11 cellular contexts compared by ENCODE assay signal in the genomic region with DNA sequence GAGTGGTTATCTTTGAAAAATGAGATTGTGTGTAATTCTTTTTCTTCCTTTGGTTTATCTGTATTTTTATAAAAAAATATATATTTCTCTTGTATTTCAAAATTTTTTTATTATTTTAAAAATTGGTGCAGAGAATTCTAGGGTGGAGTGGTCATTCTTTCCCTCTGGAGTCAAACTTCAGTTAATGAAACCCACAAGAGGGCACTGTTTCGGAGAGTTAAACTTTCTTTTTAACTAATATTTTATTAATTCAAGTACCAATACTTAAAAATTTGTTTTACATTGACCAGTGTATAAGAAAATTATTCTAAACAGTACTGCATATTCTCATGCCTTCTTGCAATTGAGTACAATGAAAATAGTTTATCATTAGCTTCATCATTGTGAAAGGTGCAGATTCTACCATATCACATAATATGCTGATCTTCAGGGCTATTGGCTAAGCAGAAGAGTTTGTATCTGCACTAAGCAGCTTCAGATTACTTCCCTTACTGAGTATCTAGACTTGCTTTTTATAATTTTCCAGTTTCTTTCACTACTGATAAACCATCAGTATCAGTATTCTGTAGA. TPM values are rescaled to one million over a fixed set of nuclear protein-coding genes. Genes with fewer than 3 reads are reported as not detected.
DNase-seq lines count a peak whose midpoint lies in the region; ATAC-seq and TF ChIP-seq lines count a peak whose summit lies in the region.
"Had no signal": no experiment of that assay in that cellular context is flagged by ENCODE, and none has a peak within 500 bp of the region (broad histone marks: within the 10 kb centered on the region; RNA-seq: fewer than 3 reads in every experiment).

No MANE protein-coding gene starts in this region.

- no peaks in the 10 kb centered on the region for H3K36me3 Mint-ChIP-seq in progenitor cell of endocrine pancreas (ENCODE audit: insufficient read depth)
- H3K36me3 Mint-ChIP-seq in activated CD4-positive, alpha-beta T cell treated with anti-CD3 and anti-CD28 coated beads for 36 hours (ENCODE audit: low read depth): no peaks in the 10 kb centered on the region

- POLR2A ChIA-PET in activated CD4-positive, alpha-beta T cell treated with anti-CD3 and anti-CD28 coated beads for 36 hours (lab: Charles Lee): no interaction called here

- H3K27ac ChIP-seq in RWPE2 (ENCODE audit: poor library complexity, severe bottlenecking): no peak overlapping the region
- H3K27ac ChIP-seq in fibroblast of lung (ENCODE audit: insufficient read depth, low read length): no peak overlapping the region

- H3K27me3 ChIP-seq in GM06990 (replicated peaks; ENCODE audit: control insufficient read depth, insufficient read depth, low read length) (no peaks in the 10 kb centered on the region), RWPE2 (ENCODE audit: insufficient read depth, poor library complexity, severe bottlenecking) (no peaks in the 10 kb centered on the region), fibroblast of lung (ENCODE audit: control insufficient read depth, insufficient read depth, low read length) (no peaks in the 10 kb centered on the region)

- H3K9me3 Mint-ChIP-seq in progenitor cell of endocrine pancreas (ENCODE audit: low read depth): peaks cover 3% of the 10 kb centered on the region
- no peaks in the 10 kb centered on the region for H3K9me3 Mint-ChIP-seq in activated CD4-positive, alpha-beta T cell treated with anti-CD3 and anti-CD28 coated beads for 36 hours (ENCODE audit: low read depth)
- H3K9me3 Mint-ChIP-seq: dendritic cell treated with granulocyte-macrophage colony-stimulating factor and Interleukin-4, amounts not matched to agents 40 ng/mL and 50 ng/mL, for 4 days had no signal

- no peaks in the 10 kb centered on the region for H4K20me1 ChIP-seq in fibroblast of lung (ENCODE audit: control insufficient read depth, extremely low read depth, insufficient read depth, low read length)

- H3K27ac Mint-ChIP-seq in progenitor cell of endocrine pancreas: no peak overlapping the region
- H3K27ac Mint-ChIP-seq in activated CD4-positive, alpha-beta T cell treated with anti-CD3 and anti-CD28 coated beads for 36 hours: no peak overlapping the region
- H3K27ac Mint-ChIP-seq: dendritic cell treated with granulocyte-macrophage colony-stimulating factor and Interleukin-4, amounts not matched to agents 40 ng/mL and 50 ng/mL, for 4 days had no signal

- intact Hi-C loops in activated CD4-positive, alpha-beta T cell treated with anti-CD3 and anti-CD28 coated beads for 36 hours (cut with DNase I, micrococcal nuclease): no loop called here

- TF ChIP-seq CTCF in GM06990 (IDR thresholded peaks at IDR 0.05; ENCODE audit: insufficient read depth, low read length, poor library complexity, severe bottlenecking) (peak; percentile 26), RWPE2 (IDR thresholded peaks at IDR 0.05; ENCODE audit: poor library complexity, severe bottlenecking) (peak; percentile 80), fibroblast of lung (conservative IDR thresholded peaks at IDR 0.05 in 1 of 2, IDR thresholded peaks at IDR 0.05 in 1 of 2; ENCODE audit: low read depth in 1 of 2, low read length in 2 of 2) (peak; percentile 27 to 51), progenitor cell of endocrine pancreas (IDR thresholded peaks at IDR 0.05; ENCODE audit: unreplicated experiment) (peak; percentile 55)

- no peaks in the 10 kb centered on the region for H3K27me3 Mint-ChIP-seq in progenitor cell of endocrine pancreas
- H3K27me3 Mint-ChIP-seq in activated CD4-positive, alpha-beta T cell treated with anti-CD3 and anti-CD28 coated beads for 36 hours: no peaks in the 10 kb centered on the region
- H3K27me3 Mint-ChIP-seq: dendritic cell treated with granulocyte-macrophage colony-stimulating factor and Interleukin-4, amounts not matched to agents 40 ng/mL and 50 ng/mL, for 4 days had no signal

- H3K36me3 ChIP-seq in GM06990 (ENCODE audit: control insufficient read depth, insufficient read depth, low read length): no peaks in the 10 kb centered on the region
- H3K36me3 ChIP-seq in RWPE2 (ENCODE audit: low read depth): no peaks in the 10 kb centered on the region
- no peaks in the 10 kb centered on the region for H3K36me3 ChIP-seq in fibroblast of lung (ENCODE audit: control insufficient read depth, insufficient read depth, low read length)

- no peaks in the 10 kb centered on the region for H3K79me2 ChIP-seq in fibroblast of lung (ENCODE audit: control insufficient read depth, insufficient read depth, low read length)

- peaks cover 8% of the 10 kb centered on the region for H3K4me1 Mint-ChIP-seq in progenitor cell of endocrine pancreas (ENCODE audit: low read depth)
- peaks cover 3% of the 10 kb centered on the region for H3K4me1 Mint-ChIP-seq in activated CD4-positive, alpha-beta T cell treated with anti-CD3 and anti-CD28 coated beads for 36 hours

- no peak for ATAC-seq in RWPE2 (ENCODE audit: low read depth)
- ATAC-seq in activated CD4-positive, alpha-beta T cell treated with anti-CD3 and anti-CD28 coated beads for 36 hours: no peak
- no peak for ATAC-seq in HG03520 (IDR thresholded peaks at IDR 0.05; ENCODE audit: unreplicated experiment)

- H3K4me2 ChIP-seq in fibroblast of lung (ENCODE audit: extremely low read depth, insufficient read depth, low read length): no peak overlapping the region

- DNase-seq in GM06990 (ENCODE audit: extremely low read depth, insufficient read length): no peak
- DNase-seq in RWPE2 (ENCODE audit: low spot score): no peak
- peak in 1 of 2 donors; percentile 70 for DNase-seq in fibroblast of lung (ENCODE audit: low read depth in 2 of 2)
- no peak for DNase-seq in progenitor cell of endocrine pancreas (ENCODE audit: low spot score, unreplicated experiment)
- no peak for DNase-seq in foreskin melanocyte
- no peak for DNase-seq in NCI-H2171 (lab: John Stamatoyannopoulos, UW)
- DNase-seq in activated CD4-positive, alpha-beta T cell treated with anti-CD3 and anti-CD28 coated beads for 36 hours: no peak
- DNase-seq: activated CD8-positive, alpha-beta memory T cell treated with anti-CD3 and anti-CD28 coated beads, Interleukin-2, amount 50 U/mL, for 4 hours; mammary epithelial cell had no signal

- no peak overlapping the region for H3K9ac ChIP-seq in fibroblast of lung (ENCODE audit: insufficient read depth, low read length)

- H3K4me3 ChIP-seq in GM06990 (replicated peaks; ENCODE audit: low read depth, low read length) (no peak overlapping the region), RWPE2 (ENCODE audit: severe bottlenecking) (no peak overlapping the region), fibroblast of lung (replicated peaks in 1 of 4; ENCODE audit: control extremely low read depth in 1 of 4, insufficient read depth in 1 of 4, low read depth in 3 of 4, low read length in 4 of 4) (no peak overlapping the region)

- no peak overlapping the region for H3K4me3 Mint-ChIP-seq in progenitor cell of endocrine pancreas (ENCODE audit: low read depth)
- no peak overlapping the region for H3K4me3 Mint-ChIP-seq in activated CD4-positive, alpha-beta T cell treated with anti-CD3 and anti-CD28 coated beads for 36 hours
- H3K4me3 Mint-ChIP-seq: dendritic cell treated with granulocyte-macrophage colony-stimulating factor and Interleukin-4, amounts not matched to agents 40 ng/mL and 50 ng/mL, for 4 days had no signal

- H3K9me3 ChIP-seq in RWPE2 (ENCODE audit: severe bottlenecking) (no peaks in the 10 kb centered on the region), fibroblast of lung (ENCODE audit: control insufficient read depth, insufficient read depth, low read depth, low read length) (no peaks in the 10 kb centered on the region)

- H3K4me1 ChIP-seq in RWPE2 (ENCODE audit: insufficient read depth, poor library complexity, severe bottlenecking) (peaks cover 13% of the 10 kb centered on the region), fibroblast of lung (ENCODE audit: control insufficient read depth, extremely low read depth, insufficient read depth, low read length) (peaks cover 25% of the 10 kb centered on the region)

- CTCF ChIA-PET in activated CD4-positive, alpha-beta T cell treated with anti-CD3 and anti-CD28 coated beads for 36 hours (lab: Charles Lee): no interaction called here

- H2AFZ ChIP-seq in fibroblast of lung (ENCODE audit: low read length): no peak overlapping the region

RNA-seq across cellular contexts. Expression of a gene that starts 50.1 kb away (rescaled TPM):
- total RNA-seq in fibroblast of lung: 32.4 and 38.1 TPM in 2 replicates
- polyA plus RNA-seq in fibroblast of lung: 17.8 and 21.6 TPM in 2 replicates
- polyA plus RNA-seq in fibroblast of lung (2012): 23.7 and 27.9 TPM in 2 replicates
- polyA minus RNA-seq in fibroblast of lung (ENCODE audit: low replicate concordance): 29.4 and 34.9 TPM in 2 replicates
- total RNA-seq in progenitor cell of endocrine pancreas: 15.9 and 16.5 TPM in 2 replicates
- 1 to 10 TPM; 6.2 to 7.1 TPM for total RNA-seq in activated CD4-positive, alpha-beta T cell treated with anti-CD3 and anti-CD28 coated beads for 36 hours

Comparison
In these comparisons a context has a peak if more than half of its experiments do, and no peak if none do; other contexts are left out.
1. CTCF ChIP-seq: peak in every context shown above with its lines; median percentile 80 in RWPE2; 55 in progenitor cell of endocrine pancreas; 39 in fibroblast of lung; 26 in GM06990.